10 cellular contexts compared by ENCODE assay signal in genomic region chr2:233519787-233520611, GRCh38. TPM values are rescaled to one million over a fixed set of nuclear protein-coding genes. Genes with fewer than 3 reads are reported as not detected.
A peak's percentile ranks its signal among the peaks of the same experiment; 100 is the strongest.
DNase-seq lines count a peak whose midpoint lies in the region; ATAC-seq and TF ChIP-seq lines count a peak whose summit lies in the region.
"Had no signal": no experiment of that assay in that cellular context is flagged by ENCODE, and none has a peak within 500 bp of the region (broad histone marks: within the 10 kb centered on the region; RNA-seq: fewer than 3 reads in every experiment).

No MANE protein-coding gene starts in this region.

- ATAC-seq in GM18505 (IDR thresholded peaks at IDR 0.05; ENCODE audit: unreplicated experiment) (peak; percentile 92), GM21528 (IDR thresholded peaks at IDR 0.05; ENCODE audit: low FRiP score, unreplicated experiment) (peak; percentile 89), HG03175 (IDR thresholded peaks at IDR 0.05; ENCODE audit: unreplicated experiment) (peak; percentile 96), lower lobe of right lung (no peak)
- ATAC-seq in activated naive CD8-positive, alpha-beta T cell treated with anti-CD3 and anti-CD28 coated beads, Interleukin-2, amount 50 U/mL, for 24 hours: no peak

- peaks cover 6% of the 10 kb centered on the region for H3K4me1 Mint-ChIP-seq in activated naive CD8-positive, alpha-beta T cell treated with anti-CD3 and anti-CD28 coated beads, Interleukin-2, amount 50 U/mL, for 24 hours

- no peaks in the 10 kb centered on the region for H3K4me1 ChIP-seq in lower lobe of right lung

- DNase-seq in activated naive CD8-positive, alpha-beta T cell treated with anti-CD3 and anti-CD28 coated beads, Interleukin-2, amount 50 U/mL, for 24 hours: no peak
- no peak for DNase-seq in middle frontal gyrus (ENCODE audit: extremely low spot score, low spot score)
- DNase-seq in AG20443 (ENCODE audit: low spot score): no peak
- no peak for DNase-seq in lower lobe of right lung
- no peak for DNase-seq in HUDEP-2 (lab: John Stamatoyannopoulos, UW; ENCODE audit: unreplicated experiment in 76 of 76)

- H3K27me3 ChIP-seq in lower lobe of right lung (ENCODE audit: low read depth): no peaks in the 10 kb centered on the region
- H3K27me3 ChIP-seq: neutrophil had no signal

- no peak for TF ChIP-seq CTCF in lower lobe of right lung (IDR thresholded peaks at IDR 0.05)

- TF ChIP-seq POLR2A in GM18505 (IDR thresholded peaks at IDR 0.05; ENCODE audit: borderline replicate concordance, extremely low read depth, insufficient read depth, insufficient read length): no peak

- no peak overlapping the region for H3K4me3 ChIP-seq in lower lobe of right lung

- no peaks in the 10 kb centered on the region for H3K9me3 Mint-ChIP-seq in activated naive CD8-positive, alpha-beta T cell treated with anti-CD3 and anti-CD28 coated beads, Interleukin-2, amount 50 U/mL, for 24 hours
- H3K9me3 Mint-ChIP-seq: T-helper 2 cell treated with Interferon-gamma antibody and Interleukin-4, amounts not matched to agents 5 μg/mL and 100 μg/mL, for 36 hours had no signal

- no peak overlapping the region for H3K27ac ChIP-seq in lower lobe of right lung
- H3K27ac ChIP-seq: neutrophil had no signal

- H3K27me3 Mint-ChIP-seq in activated naive CD8-positive, alpha-beta T cell treated with anti-CD3 and anti-CD28 coated beads, Interleukin-2, amount 50 U/mL, for 24 hours: no peaks in the 10 kb centered on the region

- no peaks in the 10 kb centered on the region for H3K9me3 ChIP-seq in lower lobe of right lung
- H3K9me3 ChIP-seq: neutrophil had no signal

- no peak overlapping the region for H3K4me3 Mint-ChIP-seq in activated naive CD8-positive, alpha-beta T cell treated with anti-CD3 and anti-CD28 coated beads, Interleukin-2, amount 50 U/mL, for 24 hours
- H3K4me3 Mint-ChIP-seq: T-helper 2 cell treated with Interferon-gamma antibody and Interleukin-4, amounts not matched to agents 5 μg/mL and 100 μg/mL, for 36 hours had no signal

- H3K36me3 Mint-ChIP-seq in activated naive CD8-positive, alpha-beta T cell treated with anti-CD3 and anti-CD28 coated beads, Interleukin-2, amount 50 U/mL, for 24 hours (ENCODE audit: low read depth): peaks cover 19% of the 10 kb centered on the region

- peaks cover 49% of the 10 kb centered on the region for H3K36me3 ChIP-seq in lower lobe of right lung
- H3K36me3 ChIP-seq: neutrophil had no signal

- intact Hi-C loops in lower lobe of right lung (cut with DNase I): no loop called here

- peak overlapping the region; percentile 12 for H3K27ac Mint-ChIP-seq in activated naive CD8-positive, alpha-beta T cell treated with anti-CD3 and anti-CD28 coated beads, Interleukin-2, amount 50 U/mL, for 24 hours
- H3K27ac Mint-ChIP-seq: T-helper 2 cell treated with Interferon-gamma antibody and Interleukin-4, amounts not matched to agents 5 μg/mL and 100 μg/mL, for 36 hours had no signal

RNA-seq across cellular contexts. Expression of gene USP40, which starts 46.6 kb away (rescaled TPM):
- 45.4 TPM for total RNA-seq in lower lobe of right lung

Comparison
In these comparisons a context has a peak if more than half of its experiments do, and no peak if none do; other contexts are left out.
1. ATAC-seq: peak in GM18505 (single experiment), GM21528 (single experiment) and HG03175 (single experiment); none in activated naive CD8-positive, alpha-beta T cell treated with anti-CD3 and anti-CD28 coated beads, Interleukin-2, amount 50 U/mL, for 24 hours (single experiment) and lower lobe of right lung (0 of 2).